Comparison of ENCODE assay signal across 9 cellular contexts in genomic region chr12:6280053-6280469, GRCh38. TPM values are rescaled to one million over a fixed set of nuclear protein-coding genes. Genes with fewer than 3 reads are reported as not detected.
A peak's percentile ranks its signal among the peaks of the same experiment; 100 is the strongest.
DNase-seq lines count a peak whose midpoint lies in the region; ATAC-seq and TF ChIP-seq lines count a peak whose summit lies in the region.
"Had no signal": no experiment of that assay in that cellular context is flagged by ENCODE, and none has a peak within 500 bp of the region (broad histone marks: within the 10 kb centered on the region; RNA-seq: fewer than 3 reads in every experiment).

No MANE protein-coding gene starts in this region.

- no peak for TF ChIP-seq POLR2A in upper lobe of left lung (IDR thresholded peaks at IDR 0.05)

- peak; percentile 50 to 51 for TF ChIP-seq RAD21 in liver (IDR thresholded peaks at IDR 0.05)

- POLR2A ChIA-PET in CD4-positive, alpha-beta memory T cell (lab: Charles Lee; ENCODE audit: partially characterized antibody): no interaction called here

- H3K4me3 ChIP-seq in liver (ENCODE audit: low read depth in 1 of 3, low read length in 3 of 3) (no peak overlapping the region), upper lobe of left lung (no peak overlapping the region)
- no peak overlapping the region for H3K4me3 ChIP-seq in CD4-positive, alpha-beta memory T cell (ENCODE audit: low read length in 2 of 2)

- H3K4me1 ChIP-seq in liver (ENCODE audit: control insufficient read depth in 4 of 4, insufficient read depth in 4 of 4, low read length in 3 of 4) (peaks cover 6 to 26% (median 18%) of the 10 kb centered on the region in 4 donors), upper lobe of left lung (peaks cover 33 to 38% (median 34%) of the 10 kb centered on the region in 4 donors)
- H3K4me1 ChIP-seq in CD4-positive, alpha-beta memory T cell (ENCODE audit: insufficient read depth, low read length): peaks cover 14% of the 10 kb centered on the region

- peak in 2 of 4 donors; percentile 55 to 87 for TF ChIP-seq EP300 in upper lobe of left lung (IDR thresholded peaks at IDR 0.05)

- H3K9me3 ChIP-seq in liver (ENCODE audit: control insufficient read depth in 4 of 4, low read length in 3 of 4) (no peaks in the 10 kb centered on the region), upper lobe of left lung (no peaks in the 10 kb centered on the region)
- no peaks in the 10 kb centered on the region for H3K9me3 ChIP-seq in CD4-positive, alpha-beta memory T cell (ENCODE audit: control insufficient read depth in 1 of 2, low read length in 2 of 2)

- peak; percentile 94 for DNase-seq in HS-5 (ENCODE audit: low read depth)
- DNase-seq in upper lobe of left lung: peak in 1 of 2 donors; percentile 85
- DNase-seq in GM10266 (ENCODE audit: extremely low spot score): no peak
- no peak for DNase-seq in CD4-positive, alpha-beta memory T cell
- DNase-seq: central memory CD4-positive, alpha-beta T cell had no signal

- H3K4me1 Mint-ChIP-seq in brain: peaks cover 11% of the 10 kb centered on the region
- peaks cover 4 to 13% (median 5%) of the 10 kb centered on the region in 4 donors for H3K4me1 Mint-ChIP-seq in CD4-positive, alpha-beta memory T cell

- TF ChIP-seq CTCF in brain (conservative IDR thresholded peaks at IDR 0.05) (no peak), liver (IDR thresholded peaks at IDR 0.05; ENCODE audit: low read depth, low read length, missing input control) (no peak), upper lobe of left lung (IDR thresholded peaks at IDR 0.05) (no peak), GM10266 (IDR thresholded peaks at IDR 0.05; ENCODE audit: control insufficient read depth, insufficient read depth, low read depth, missing control alignments) (no peak)

- H3K9ac ChIP-seq in liver (ENCODE audit: low read depth in 1 of 2, low read length in 2 of 2): no peak overlapping the region

- no peaks in the 10 kb centered on the region for H3K36me3 ChIP-seq in liver (ENCODE audit: control insufficient read depth in 4 of 4, insufficient read depth in 3 of 4, low read depth in 1 of 4, low read length in 3 of 4)
- H3K36me3 ChIP-seq in upper lobe of left lung: no peaks in the 10 kb centered on the region
- H3K36me3 ChIP-seq in CD4-positive, alpha-beta memory T cell (ENCODE audit: insufficient read depth, low read length): no peaks in the 10 kb centered on the region

- peaks cover 0 to 13% (median 0%) of the 10 kb centered on the region in 5 experiments for H3K9me3 Mint-ChIP-seq in brain
- no peaks in the 10 kb centered on the region for H3K9me3 Mint-ChIP-seq in CD4-positive, alpha-beta memory T cell

- CTCF ChIA-PET in CD4-positive, alpha-beta memory T cell (lab: Charles Lee; ENCODE audit: partially characterized antibody): interaction anchor here (0.6 to 8.7 kb wide), 7 partner anchors 50 to 292 kb away, joined by 3 to 145 read pairs (median 8); no protein-coding TSS in a partner anchor

- peak overlapping the region in 3 of 5 experiments; percentile 0 to 55 (median 30) for H3K4me3 Mint-ChIP-seq in brain
- H3K4me3 Mint-ChIP-seq in CD4-positive, alpha-beta memory T cell: peak overlapping the region in 4 of 8 donors; percentile 5 to 40 (median 30)

- H3K27ac ChIP-seq in liver (ENCODE audit: low read depth in 1 of 2, low read length in 2 of 2) (peak overlapping the region; percentile 38 to 84), upper lobe of left lung (peak overlapping the region; percentile 68 to 93 (median 90))
- no peak overlapping the region for H3K27ac ChIP-seq in CD4-positive, alpha-beta memory T cell (ENCODE audit: low read depth, low read length)

- 66% methylated on average over 2 of the region's 2 CpGs for WGBS in liver
- 70% methylated on average over 2 of the region's 2 CpGs for WGBS in upper lobe of left lung, 2 donors

- H3K27me3 Mint-ChIP-seq in brain: peaks cover 12% of the 10 kb centered on the region
- peaks cover 9 to 33% of the 10 kb centered on the region in 2 donors for H3K27me3 Mint-ChIP-seq in CD4-positive, alpha-beta memory T cell

- H3K27ac Mint-ChIP-seq in brain: peak overlapping the region in 3 of 5 experiments; percentile 18 to 41 (median 20)
- H3K27ac Mint-ChIP-seq in CD4-positive, alpha-beta memory T cell: no peak overlapping the region

- H3K36me3 Mint-ChIP-seq in brain: no peaks in the 10 kb centered on the region
- H3K36me3 Mint-ChIP-seq in CD4-positive, alpha-beta memory T cell: no peaks in the 10 kb centered on the region

- intact Hi-C loops in CD4-positive, alpha-beta memory T cell (cut with micrococcal nuclease): no loop called here

- ATAC-seq in upper lobe of left lung (ENCODE audit: low FRiP score in 2 of 2) (peak; percentile 50 to 82), HG02884 (IDR thresholded peaks at IDR 0.05; ENCODE audit: unreplicated experiment) (no peak), GM19023 (IDR thresholded peaks at IDR 0.05; ENCODE audit: unreplicated experiment) (no peak)

- no peaks in the 10 kb centered on the region for H3K27me3 ChIP-seq in liver (ENCODE audit: control insufficient read depth in 4 of 4, insufficient read depth in 4 of 4, low read length in 3 of 4)
- H3K27me3 ChIP-seq in upper lobe of left lung: no peaks in the 10 kb centered on the region
- no peaks in the 10 kb centered on the region for H3K27me3 ChIP-seq in CD4-positive, alpha-beta memory T cell (ENCODE audit: insufficient read depth, low read length)

TF ChIP-seq in liver, 16 proteins besides CTCF, POLR2A, EP300 and RAD21:
- TF ChIP-seq JUND (IDR thresholded peaks at IDR 0.05) (peak; percentile 98), SP1 (IDR thresholded peaks at IDR 0.05) (peak; percentile 76), HNF4A (conservative IDR thresholded peaks at IDR 0.05) (peak; percentile 59 to 61), GABPA (IDR thresholded peaks at IDR 0.05 in 1 of 2, conservative IDR thresholded peaks at IDR 0.05 in 1 of 2) (peak in 1 of 2 donors; percentile 44), RXRA (IDR thresholded peaks at IDR 0.05) (peak; percentile 72 to 74), EGR1 (IDR thresholded peaks at IDR 0.05; ENCODE audit: low read depth in 2 of 2) (peak; percentile 42 to 78), ZBTB33 (IDR thresholded peaks at IDR 0.05) (no peak), ATF3 (IDR thresholded peaks at IDR 0.05) (peak; percentile 88), FOXA1 (IDR thresholded peaks at IDR 0.05) (no peak), NR2F2 (IDR thresholded peaks at IDR 0.05) (no peak), YY1 (IDR thresholded peaks at IDR 0.05) (no peak), MAX (IDR thresholded peaks at IDR 0.05) (peak; percentile 78), FOXA2 (IDR thresholded peaks at IDR 0.05) (no peak), HNF4G (IDR thresholded peaks at IDR 0.05) (no peak), TAF1 (conservative IDR thresholded peaks at IDR 0.05) (no peak), REST (IDR thresholded peaks at IDR 0.05) (peak; percentile 68)

RNA-seq across cellular contexts. Expression of gene PLEKHG6, which starts 30.4 kb away (rescaled TPM):
- polyA plus RNA-seq in brain (ENCODE audit: insufficient read depth, low read depth, low replicate concordance) (2.3 TPM), liver (1 to 10 TPM; 2.4 to 2.7 TPM)
- total RNA-seq in liver (1 to 10 TPM; 2.2 to 6.3 TPM), upper lobe of left lung (1 to 10 TPM in 5 of 6 donors, not detected in 1; 1.1 to 4.8 (median 2.1) TPM)
- not detected for total RNA-seq in CD4-positive, alpha-beta memory T cell
- under 1 TPM in 1 of 2 donors, not detected in 1; 0.22 TPM for polyA plus RNA-seq in CD4-positive, alpha-beta memory T cell

Comparison
In these comparisons a context has a peak if more than half of its experiments do, and no peak if none do; other contexts are left out.
1. H3K27ac Mint-ChIP-seq: peak in brain (3 of 5); none in CD4-positive, alpha-beta memory T cell (0 of 7).
2. ATAC-seq: peak in upper lobe of left lung (2 of 2); none in HG02884 (single experiment) and GM19023 (single experiment).